In genomic region chr7:65960351-65961074, GRCh38 we compare ENCODE assay signal across 1 cellular context.
TF ChIP-seq lines count a peak whose summit lies in the region.

No MANE protein-coding gene starts in this region.

TF ChIP-seq in GM23338, 12 proteins besides CTCF, POLR2A, EP300 and RAD21 (continued from another document):
- TF ChIP-seq ETS1 (IDR thresholded peaks at IDR 0.05): no peak
- TF ChIP-seq POLR2AphosphoS5 (IDR thresholded peaks at IDR 0.05; ENCODE audit: low read depth): no peak
- TF ChIP-seq ZNF462 (CRISPR knock-in tag; IDR thresholded peaks at IDR 0.05): no peak
- no peak for TF ChIP-seq NANOG (IDR thresholded peaks at IDR 0.05; ENCODE audit: borderline replicate concordance)
- TF ChIP-seq CREB1 (CRISPR knock-in tag; IDR thresholded peaks at IDR 0.05; ENCODE audit: low read depth): no peak
- no peak for TF ChIP-seq ZNF331 (CRISPR knock-in tag; IDR thresholded peaks at IDR 0.05; ENCODE audit: low read depth)
- no peak for TF ChIP-seq REST (IDR thresholded peaks at IDR 0.05; ENCODE audit: unreplicated experiment)
- no peak for TF ChIP-seq JUNB (IDR thresholded peaks at IDR 0.05; ENCODE audit: unreplicated experiment)
